Comparison of ENCODE assay signal across 28 cellular contexts in the genomic region with DNA sequence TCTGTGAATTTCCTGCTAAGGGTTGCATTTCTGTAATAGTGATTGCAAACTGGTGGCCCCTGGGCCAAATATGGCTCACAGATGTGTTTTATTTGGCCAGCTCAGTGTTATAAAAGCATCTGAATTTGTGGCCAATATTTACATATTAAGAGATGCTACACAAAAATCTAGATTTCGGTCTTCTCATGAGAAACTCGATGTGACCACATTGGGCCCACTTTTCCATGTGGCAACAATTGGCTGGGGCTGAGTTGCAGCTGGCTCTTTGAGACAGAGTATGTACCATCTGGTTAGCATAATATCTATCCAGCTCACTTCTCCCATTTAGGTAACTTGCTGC.
DNase-seq lines count a peak whose midpoint lies in the region; FAIRE-seq and TF ChIP-seq lines count a peak whose summit lies in the region.
"Had no signal": no experiment of that assay in that cellular context is flagged by ENCODE, and none has a peak within 500 bp of the region (broad histone marks: within the 10 kb centered on the region; RNA-seq: fewer than 3 reads in every experiment).

No MANE protein-coding gene starts in this region.

- H3K79me2 ChIP-seq in astrocyte (ENCODE audit: insufficient read depth, low read length), result no peaks in the 10 kb centered on the region

- no peaks in the 10 kb centered on the region for H3K27me3 Mint-ChIP-seq in astrocyte (ENCODE audit: low read depth, unreplicated experiment)

- H3K36me3 Mint-ChIP-seq in astrocyte (ENCODE audit: low read depth, unreplicated experiment), result no peaks in the 10 kb centered on the region
- H3K36me3 Mint-ChIP-seq: mesothelial cell of epicardium; natural killer cell; stimulated activated effector memory CD8-positive, alpha-beta T cell treated with anti-CD3 and anti-CD28 coated beads, Interleukin-12 subunit alpha, Interleukin-12 subunit beta, amount 100 ng/mL, for 72 hours had no signal

- H3K36me3 ChIP-seq in astrocyte (ENCODE audit: insufficient read depth, low read length), result no peaks in the 10 kb centered on the region
- no peaks in the 10 kb centered on the region for H3K36me3 ChIP-seq in left ventricle myocardium inferior
- H3K36me3 ChIP-seq: breast epithelium, colonic mucosa, heart right ventricle, SJCRH30, spleen had no signal

- H3K4me3 Mint-ChIP-seq in astrocyte (ENCODE audit: unreplicated experiment), result no peak overlapping the region
- H3K4me3 Mint-ChIP-seq: activated T-cell treated with anti-CD3 and anti-CD28 coated beads, Interleukin-2, amount 50 U/mL, for 4 hours; effector memory CD8-positive, alpha-beta T cell; mesothelial cell of epicardium; natural killer cell; stimulated activated effector memory CD8-positive, alpha-beta T cell treated with anti-CD3 and anti-CD28 coated beads, Interleukin-12 subunit alpha, Interleukin-12 subunit beta, amount 100 ng/mL, for 72 hours had no signal

- H3K4me2 ChIP-seq in astrocyte (ENCODE audit: low read length), result no peak overlapping the region
- H3K4me2 ChIP-seq: PC-9 had no signal

- peak; percentile 24 for DNase-seq in AG09309 (ENCODE audit: low read depth)
- DNase-seq in GM19239 (ENCODE audit: insufficient read length, low spot score), result no peak
- peak; percentile 48 for DNase-seq in astrocyte (ENCODE audit: low read depth)
- DNase-seq in left ventricle myocardium inferior, result peak; percentile 14
- no peak for DNase-seq in kidney tubule cell (ENCODE audit: low spot score)
- DNase-seq in NCI-H1930 (lab: John Stamatoyannopoulos, UW), result no peak
- no peak for DNase-seq in occipital lobe (lab: John Stamatoyannopoulos, UW)
- DNase-seq in lower leg skin (ENCODE audit: low spot score in 2 of 2), result no peak
- DNase-seq: activated CD4-positive, alpha-beta T cell treated with anti-CD3 and anti-CD28 coated beads for 4 hours; activated naive CD4-positive, alpha-beta T cell treated with Interleukin-2 at 50 U/mL for 16 hours; activated T-cell treated with anti-CD3 and anti-CD28 coated beads, Interleukin-2, amount 50 U/mL, for 4 hours; C1 segment of cervical spinal cord; Caco-2; colonic mucosa; effector memory CD8-positive, alpha-beta T cell; heart right ventricle; natural killer cell; NCI-H1092; NCI-H2029 treated with DMSO at 0.1 percent for 48 hours; PC-9; SJCRH30; spleen; stimulated activated CD4-positive, alpha-beta T cell treated with anti-CD3 and anti-CD28 coated beads, Interleukin-2, amount 100 ng/mL, for 48 hours had no signal

- no peaks in the 10 kb centered on the region for H4K20me1 ChIP-seq in astrocyte (ENCODE audit: insufficient read depth, low read length)

- no peaks in the 10 kb centered on the region for H3K27me3 ChIP-seq in astrocyte (ENCODE audit: insufficient read depth, low read length)
- H3K27me3 ChIP-seq in left ventricle myocardium inferior (ENCODE audit: low read depth), result no peaks in the 10 kb centered on the region
- H3K27me3 ChIP-seq: breast epithelium, colonic mucosa, heart right ventricle, SJCRH30, spleen had no signal

- H3K4me1 ChIP-seq in astrocyte (ENCODE audit: insufficient read depth, low read length), result peaks cover 9% of the 10 kb centered on the region
- H3K4me1 ChIP-seq in left ventricle myocardium inferior, result no peaks in the 10 kb centered on the region
- H3K4me1 ChIP-seq: breast epithelium, Caco-2, colonic mucosa, SJCRH30 had no signal

- FAIRE-seq in GM19239 (lab: Jason Lieb, UNC), result peak; percentile 45
- no peak for FAIRE-seq in astrocyte (lab: Jason Lieb, UNC)
- FAIRE-seq: urothelium cell line had no signal

- 56 to 63% methylated on average over 2 of the region's 2 CpGs for WGBS in lower leg skin, 2 donors

- H3K9me3 ChIP-seq in astrocyte (ENCODE audit: insufficient read depth, low read depth, low read length) (no peaks in the 10 kb centered on the region), left ventricle myocardium inferior (replicated peaks) (peaks cover 4% of the 10 kb centered on the region)
- H3K9me3 ChIP-seq: breast epithelium, Caco-2, colonic mucosa, heart right ventricle, SJCRH30, spleen had no signal

- H3K9ac ChIP-seq in astrocyte (ENCODE audit: low read length), result no peak overlapping the region

- intact Hi-C loops in left ventricle myocardium inferior (cut with micrococcal nuclease), result no loop called here
- intact Hi-C loops in lower leg skin (cut with DNase I; ENCODE audit: low total_unique reads), result no loop called here

- peaks cover 9% of the 10 kb centered on the region for H3K4me1 Mint-ChIP-seq in astrocyte (ENCODE audit: low read depth, unreplicated experiment)
- H3K4me1 Mint-ChIP-seq: mesothelial cell of epicardium; natural killer cell; stimulated activated effector memory CD8-positive, alpha-beta T cell treated with anti-CD3 and anti-CD28 coated beads, Interleukin-12 subunit alpha, Interleukin-12 subunit beta, amount 100 ng/mL, for 72 hours had no signal

- TF ChIP-seq POLR2A in lower leg skin (IDR thresholded peaks at IDR 0.05), result no peak

- H3K4me3 ChIP-seq in AG09309 (ENCODE audit: control insufficient read depth, low read depth, low read length), result no peak overlapping the region
- no peak overlapping the region for H3K4me3 ChIP-seq in astrocyte (ENCODE audit: insufficient read depth, low read depth, low read length)
- no peak overlapping the region for H3K4me3 ChIP-seq in left ventricle myocardium inferior
- no peak overlapping the region for H3K4me3 ChIP-seq in lower leg skin (ENCODE audit: low read depth, poor library complexity, severe bottlenecking)
- H3K4me3 ChIP-seq: breast epithelium, colonic mucosa, heart right ventricle, PC-9, SJCRH30, spleen had no signal

- TF ChIP-seq CTCF in AG09309 (IDR thresholded peaks at IDR 0.05; ENCODE audit: control insufficient read depth, insufficient read depth, low read depth, low read length, missing control alignments), result no peak
- TF ChIP-seq CTCF in astrocyte (IDR thresholded peaks at IDR 0.05; ENCODE audit: insufficient read depth, low read depth, low read length), result no peak
- TF ChIP-seq CTCF in left ventricle myocardium inferior (IDR thresholded peaks at IDR 0.05; ENCODE audit: borderline replicate concordance), result no peak
- TF ChIP-seq CTCF in lower leg skin (IDR thresholded peaks at IDR 0.05), result no peak

- no peak overlapping the region for H3K27ac ChIP-seq in astrocyte (ENCODE audit: low read depth, low read length)
- H3K27ac ChIP-seq in left ventricle myocardium inferior (replicated peaks), result no peak overlapping the region
- H3K27ac ChIP-seq: colonic mucosa, heart right ventricle, HL-60, PC-9, SJCRH30, spleen had no signal

- H3K27ac Mint-ChIP-seq in astrocyte (ENCODE audit: unreplicated experiment), result no peak overlapping the region
- H3K27ac Mint-ChIP-seq: effector memory CD8-positive, alpha-beta T cell; mesothelial cell of epicardium; natural killer cell; stimulated activated effector memory CD8-positive, alpha-beta T cell treated with anti-CD3 and anti-CD28 coated beads, Interleukin-12 subunit alpha, Interleukin-12 subunit beta, amount 100 ng/mL, for 72 hours had no signal

- H2AFZ ChIP-seq in astrocyte (ENCODE audit: low read depth, low read length), result no peak overlapping the region
- H2AFZ ChIP-seq: PC-9 had no signal

- no peaks in the 10 kb centered on the region for H3K9me3 Mint-ChIP-seq in astrocyte (ENCODE audit: unreplicated experiment)
- H3K9me3 Mint-ChIP-seq: activated T-cell treated with anti-CD3 and anti-CD28 coated beads, Interleukin-2, amount 50 U/mL, for 4 hours; effector memory CD8-positive, alpha-beta T cell; natural killer cell; stimulated activated effector memory CD8-positive, alpha-beta T cell treated with anti-CD3 and anti-CD28 coated beads, Interleukin-12 subunit alpha, Interleukin-12 subunit beta, amount 100 ng/mL, for 72 hours had no signal

Comparison
In these comparisons a context has a peak if more than half of its experiments do, and no peak if none do; other contexts are left out.
1. DNase-seq: peak in AG09309 (single experiment), astrocyte (single experiment) and left ventricle myocardium inferior (single experiment); none in GM19239 (single experiment), kidney tubule cell (single experiment), NCI-H1930 (0 of 2), occipital lobe (single experiment) and lower leg skin (0 of 2).